ENCODE assay signal across 6 cellular contexts in the genomic region with DNA sequence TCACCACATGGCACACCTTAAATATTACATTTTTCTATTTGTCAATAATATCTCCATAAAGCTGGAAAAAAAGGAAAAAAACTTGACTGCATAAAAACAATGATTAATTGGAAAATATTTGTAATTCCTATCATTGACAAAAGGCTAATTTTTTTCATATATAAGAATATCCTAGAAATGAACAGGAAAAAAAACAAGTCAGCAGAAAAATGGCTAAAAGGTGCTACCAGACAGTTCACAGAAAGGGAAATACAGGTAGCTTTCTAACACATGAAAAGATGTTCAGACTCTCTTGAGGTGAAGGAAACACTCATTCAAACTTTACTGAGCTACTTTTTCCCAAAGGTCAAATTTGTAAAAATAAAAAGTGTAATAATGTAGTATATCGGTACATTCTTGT.
"Had no signal": no experiment of that assay in that cellular context is flagged by ENCODE, and none has a peak within 500 bp of the region (broad histone marks: within the 10 kb centered on the region; RNA-seq: fewer than 3 reads in every experiment).

No MANE protein-coding gene starts in this region.

- H3K27ac ChIP-seq: HL-60, KMS-11 had no signal

- H3K4me2 ChIP-seq: KMS-11 had no signal

- DNase-seq: IMR-90, KBM-7, KG1 had no signal

- FAIRE-seq: HTR-8/SVneo had no signal

- H3K9ac ChIP-seq: KMS-11 had no signal
